13 cellular contexts compared by ENCODE assay signal in the genomic region with DNA sequence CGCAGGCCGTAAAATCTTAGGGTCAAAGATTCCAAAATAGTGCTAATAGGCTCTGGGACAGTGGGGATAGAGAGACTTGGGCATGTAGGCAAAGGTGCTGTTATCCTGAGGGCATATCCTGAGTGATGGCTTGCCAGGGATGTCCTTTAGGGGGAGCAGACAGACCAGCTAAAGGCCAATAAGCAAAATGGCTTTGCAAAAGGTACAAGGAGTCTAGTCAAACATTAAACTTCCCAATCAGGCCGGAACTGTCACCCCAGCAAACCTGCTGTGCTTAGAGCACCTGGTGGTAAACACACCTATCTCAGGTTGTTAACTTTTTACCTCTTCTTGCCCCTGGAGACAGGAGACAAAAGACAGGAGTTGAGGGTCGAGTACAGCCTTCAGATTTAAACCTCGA. TPM values are rescaled to one million over a fixed set of nuclear protein-coding genes. Genes with fewer than 3 reads are reported as not detected.
DNase-seq lines count a peak whose midpoint lies in the region; ATAC-seq, FAIRE-seq and TF ChIP-seq lines count a peak whose summit lies in the region.
"Had no signal": no experiment of that assay in that cellular context is flagged by ENCODE, and none has a peak within 500 bp of the region (broad histone marks: within the 10 kb centered on the region; RNA-seq: fewer than 3 reads in every experiment).

No MANE protein-coding gene starts in this region.

- no peak overlapping the region for H3K9ac ChIP-seq in kidney (ENCODE audit: low read length in 2 of 2)

- POLR2A ChIA-PET in MCF 10A (lab: Yijun Ruan, JAX), result no interaction called here

- no peak overlapping the region for H3K4me3 ChIP-seq in breast epithelium
- no peak overlapping the region for H3K4me3 ChIP-seq in body of pancreas
- H3K4me3 ChIP-seq in kidney (ENCODE audit: low read length in 2 of 2), result no peak overlapping the region

- BruUV-seq in MCF 10A (replicated peaks; lab: Mats Ljungman, UMichigan), result no TSS peak

- H3K4me1 Mint-ChIP-seq in MCF 10A (ENCODE audit: insufficient read depth, unreplicated experiment), result peaks cover 6% of the 10 kb centered on the region
- peaks cover 23% of the 10 kb centered on the region for H3K4me1 Mint-ChIP-seq in type B pancreatic cell (ENCODE audit: unreplicated experiment)
- H3K4me1 Mint-ChIP-seq: activated naive CD8-positive, alpha-beta T cell treated with anti-CD3 and anti-CD28 coated beads for 36 hours; natural killer cell had no signal

- H3K9me3 Mint-ChIP-seq in MCF 10A (ENCODE audit: unreplicated experiment), result no peaks in the 10 kb centered on the region
- H3K9me3 Mint-ChIP-seq in type B pancreatic cell, result peaks cover 5% of the 10 kb centered on the region
- H3K9me3 Mint-ChIP-seq: activated CD8-positive, alpha-beta T cell treated with anti-CD3 and anti-CD28 coated beads for 36 hours; activated naive CD8-positive, alpha-beta T cell treated with anti-CD3 and anti-CD28 coated beads for 36 hours; natural killer cell had no signal

- H3K36me3 ChIP-seq in breast epithelium, result no peaks in the 10 kb centered on the region
- H3K36me3 ChIP-seq in body of pancreas (replicated peaks in 1 of 2; ENCODE audit: insufficient read depth in 1 of 2, low read depth in 2 of 2), result no peaks in the 10 kb centered on the region
- H3K36me3 ChIP-seq in kidney (ENCODE audit: control insufficient read depth in 1 of 2, insufficient read depth in 2 of 2, low read length in 2 of 2), result no peaks in the 10 kb centered on the region

- H3K4me3 Mint-ChIP-seq in MCF 10A (ENCODE audit: unreplicated experiment), result no peak overlapping the region
- no peak overlapping the region for H3K4me3 Mint-ChIP-seq in type B pancreatic cell
- H3K4me3 Mint-ChIP-seq: activated CD8-positive, alpha-beta T cell treated with anti-CD3 and anti-CD28 coated beads for 36 hours; activated naive CD8-positive, alpha-beta T cell treated with anti-CD3 and anti-CD28 coated beads for 36 hours; natural killer cell had no signal

- CTCF ChIA-PET in MCF 10A (lab: Yijun Ruan, JAX), result no interaction called here

- ATAC-seq in body of pancreas, result peak; percentile 82
- ATAC-seq in HG03439 (IDR thresholded peaks at IDR 0.05; ENCODE audit: unreplicated experiment), result no peak
- ATAC-seq in GM19452 (IDR thresholded peaks at IDR 0.05; ENCODE audit: unreplicated experiment), result no peak
- ATAC-seq: activated CD8-positive, alpha-beta T cell treated with anti-CD3 and anti-CD28 coated beads for 36 hours; natural killer cell had no signal

- no peak for FAIRE-seq in kidney (lab: Jason Lieb, UNC)
- FAIRE-seq: G401.6 had no signal

- H3K4me1 ChIP-seq in breast epithelium (no peaks in the 10 kb centered on the region), body of pancreas (peaks cover 22% of the 10 kb centered on the region), kidney (ENCODE audit: control insufficient read depth in 1 of 2, insufficient read depth in 1 of 2, low read depth in 1 of 2, low read length in 2 of 2) (peaks cover 10 to 13% of the 10 kb centered on the region in 2 donors)

- H3K27me3 ChIP-seq in breast epithelium (no peaks in the 10 kb centered on the region), body of pancreas (no peaks in the 10 kb centered on the region)

- DNase-seq in MCF 10A (ENCODE audit: unreplicated experiment), result peak; percentile 38
- DNase-seq in breast epithelium (ENCODE audit: low spot score in 2 of 2), result no peak
- peak; percentile 52 to 78 (median 63) for DNase-seq in body of pancreas
- no peak for DNase-seq in kidney
- DNase-seq in type B pancreatic cell (ENCODE audit: extremely low spot score, unreplicated experiment), result no peak
- no peak for DNase-seq in kidney glomerular epithelial cell (lab: John Stamatoyannopoulos, UW)
- DNase-seq: activated CD8-positive, alpha-beta T cell treated with anti-CD3 and anti-CD28 coated beads for 36 hours; activated naive CD8-positive, alpha-beta T cell treated with anti-CD3 and anti-CD28 coated beads for 36 hours; natural killer cell; NCI-H510A treated with DMSO at 0.1 percent for 48 hours had no signal

- WGBS in body of pancreas, 2 donors, result 34 to 42% methylated on average over 5 of the region's 5 CpGs

- intact Hi-C loops in MCF 10A (cut with micrococcal nuclease) (loop anchor here (1.0 kb wide), 2 partner anchors 113 to 254 kb away; no protein-coding TSS in a partner anchor), breast epithelium (cut with DNase I; ENCODE audit: low total_unique reads) (no loop called here), body of pancreas (cut with DNase I) (no loop called here), kidney (cut with DNase I) (no loop called here)

- H3K36me3 Mint-ChIP-seq in MCF 10A (ENCODE audit: insufficient read depth, unreplicated experiment), result no peaks in the 10 kb centered on the region
- H3K36me3 Mint-ChIP-seq in type B pancreatic cell, result peaks cover 5% of the 10 kb centered on the region
- H3K36me3 Mint-ChIP-seq: activated naive CD8-positive, alpha-beta T cell treated with anti-CD3 and anti-CD28 coated beads for 36 hours; natural killer cell had no signal

- TF ChIP-seq CTCF in MCF 10A (IDR thresholded peaks at IDR 0.05; ENCODE audit: unreplicated experiment) (peak; percentile 12), breast epithelium (IDR thresholded peaks at IDR 0.05) (no peak), body of pancreas (IDR thresholded peaks at IDR 0.05) (peak in 6 of 7 experiments; percentile 20 to 71 (median 56)), kidney (IDR thresholded peaks at IDR 0.05; ENCODE audit: borderline replicate concordance, extremely low read depth, insufficient read depth) (peak; percentile 53), type B pancreatic cell (conservative IDR thresholded peaks at IDR 0.05) (peak; percentile 45)

- H3K9me3 ChIP-seq in breast epithelium, result no peaks in the 10 kb centered on the region
- no peaks in the 10 kb centered on the region for H3K9me3 ChIP-seq in body of pancreas
- no peaks in the 10 kb centered on the region for H3K9me3 ChIP-seq in kidney (ENCODE audit: control insufficient read depth in 1 of 2, low read length in 2 of 2)

- no peak overlapping the region for H3K27ac Mint-ChIP-seq in MCF 10A (ENCODE audit: low read depth, unreplicated experiment)
- H3K27ac Mint-ChIP-seq in type B pancreatic cell, result no peak overlapping the region
- H3K27ac Mint-ChIP-seq: activated CD8-positive, alpha-beta T cell treated with anti-CD3 and anti-CD28 coated beads for 36 hours; activated naive CD8-positive, alpha-beta T cell treated with anti-CD3 and anti-CD28 coated beads for 36 hours; natural killer cell had no signal

- TF ChIP-seq POLR2A in breast epithelium (IDR thresholded peaks at IDR 0.05) (no peak), body of pancreas (IDR thresholded peaks at IDR 0.05) (no peak)

- H3K27me3 Mint-ChIP-seq in MCF 10A (ENCODE audit: insufficient read depth, unreplicated experiment) (no peaks in the 10 kb centered on the region), type B pancreatic cell (peaks cover 26% of the 10 kb centered on the region)

- H3K27ac ChIP-seq in breast epithelium (no peak overlapping the region), body of pancreas (peak overlapping the region; percentile 15 to 53 (median 44)), kidney (ENCODE audit: low read depth in 2 of 2, low read length in 2 of 2) (peak overlapping the region in 1 of 2 donors; percentile 7)

RNA-seq across cellular contexts. Expression of gene TRABD2B, which starts 49.1 kb away (rescaled TPM):
- 0.96 and 2.6 TPM in 2 replicates for total RNA-seq in MCF 10A (2022)
- 1 to 10 TPM; 1.4 to 3.7 (median 2.3) TPM for total RNA-seq in breast epithelium
- 1 to 10 TPM; 2.6 to 4.3 TPM for total RNA-seq in body of pancreas
- total RNA-seq in kidney, result 62.0 TPM
- polyA plus RNA-seq in kidney (ENCODE audit: insufficient read depth, low read depth, low replicate concordance), result 19.8 TPM
- total RNA-seq in type B pancreatic cell (ENCODE audit: low replicate concordance), result 2.2 and 6.7 TPM in 2 replicates
- total RNA-seq: activated CD8-positive, alpha-beta T cell treated with anti-CD3 and anti-CD28 coated beads for 36 hours; activated naive CD8-positive, alpha-beta T cell treated with anti-CD3 and anti-CD28 coated beads for 36 hours; natural killer cell had no signal

Comparison
In these comparisons a context has a peak if more than half of its experiments do, and no peak if none do; other contexts are left out.
1. DNase-seq: peak in MCF 10A (single experiment) and body of pancreas (4 of 4); none in breast epithelium (0 of 2), kidney (single experiment), type B pancreatic cell (single experiment) and kidney glomerular epithelial cell (single experiment).
2. CTCF ChIP-seq: peak in MCF 10A (single experiment), body of pancreas (6 of 7), kidney (single experiment) and type B pancreatic cell (single experiment); none in breast epithelium (0 of 3).
3. H3K27ac ChIP-seq: peak in body of pancreas (4 of 4); none in breast epithelium (0 of 2).